ENCODE assay signal across 8 cellular contexts in genomic region chr14:22872833-22873520, GRCh38. TPM values are rescaled to one million over a fixed set of nuclear protein-coding genes. Genes with fewer than 3 reads are reported as not detected.
A peak's percentile ranks its signal among the peaks of the same experiment; 100 is the strongest.
DNase-seq lines count a peak whose midpoint lies in the region; ATAC-seq lines count a peak whose summit lies in the region.

No MANE protein-coding gene starts in this region.

- no peaks in the 10 kb centered on the region for H3K27me3 Mint-ChIP-seq in activated CD4-positive, alpha-beta T cell treated with anti-CD3 and anti-CD28 coated beads for 36 hours
- H3K27me3 Mint-ChIP-seq in activated naive CD8-positive, alpha-beta T cell treated with anti-CD3 and anti-CD28 coated beads, Interleukin-2, amount 50 U/mL, for 24 hours: no peaks in the 10 kb centered on the region

- peaks cover 29% of the 10 kb centered on the region for H3K36me3 Mint-ChIP-seq in activated CD4-positive, alpha-beta T cell treated with anti-CD3 and anti-CD28 coated beads for 36 hours (ENCODE audit: low read depth)
- H3K36me3 Mint-ChIP-seq in activated naive CD8-positive, alpha-beta T cell treated with anti-CD3 and anti-CD28 coated beads, Interleukin-2, amount 50 U/mL, for 24 hours (ENCODE audit: low read depth): peaks cover 6% of the 10 kb centered on the region

- POLR2A ChIA-PET in activated CD4-positive, alpha-beta T cell treated with anti-CD3 and anti-CD28 coated beads for 36 hours (lab: Charles Lee): interaction anchor here (0.6 to 1.1 kb wide), 3 partner anchors 10 to 14 kb away, joined by 3 to 4 read pairs (median 3); no protein-coding TSS in a partner anchor

- H3K9me3 Mint-ChIP-seq in activated CD4-positive, alpha-beta T cell treated with anti-CD3 and anti-CD28 coated beads for 36 hours (ENCODE audit: low read depth): no peaks in the 10 kb centered on the region
- H3K9me3 Mint-ChIP-seq in activated naive CD8-positive, alpha-beta T cell treated with anti-CD3 and anti-CD28 coated beads, Interleukin-2, amount 50 U/mL, for 24 hours: no peaks in the 10 kb centered on the region

- H3K4me3 Mint-ChIP-seq in activated CD4-positive, alpha-beta T cell treated with anti-CD3 and anti-CD28 coated beads for 36 hours: peak overlapping the region; percentile 88
- peak overlapping the region; percentile 90 for H3K4me3 Mint-ChIP-seq in activated naive CD8-positive, alpha-beta T cell treated with anti-CD3 and anti-CD28 coated beads, Interleukin-2, amount 50 U/mL, for 24 hours

- H3K27ac ChIP-seq in layer of hippocampus (ENCODE audit: low read depth, low read length) (peak overlapping the region; percentile 57), substantia nigra (ENCODE audit: low read depth, low read length, poor library complexity, severe bottlenecking) (peak overlapping the region; percentile 92)

- intact Hi-C loops in activated CD4-positive, alpha-beta T cell treated with anti-CD3 and anti-CD28 coated beads for 36 hours (cut with DNase I, micrococcal nuclease): loop anchor here (1.0 to 5.0 kb wide), 4 partner anchors 14 to 110 kb away; partner anchors contain the start of gene AJUBA (in 2 of the 2)

- no peak for ATAC-seq in activated CD4-positive, alpha-beta T cell treated with anti-CD3 and anti-CD28 coated beads for 36 hours
- no peak for ATAC-seq in activated naive CD8-positive, alpha-beta T cell treated with anti-CD3 and anti-CD28 coated beads, Interleukin-2, amount 50 U/mL, for 24 hours
- no peak for ATAC-seq in GM21723 (IDR thresholded peaks at IDR 0.05; ENCODE audit: unreplicated experiment)
- no peak for ATAC-seq in HG02678 (IDR thresholded peaks at IDR 0.05; ENCODE audit: unreplicated experiment)

- peak overlapping the region; percentile 91 for H3K27ac Mint-ChIP-seq in activated CD4-positive, alpha-beta T cell treated with anti-CD3 and anti-CD28 coated beads for 36 hours
- H3K27ac Mint-ChIP-seq in activated naive CD8-positive, alpha-beta T cell treated with anti-CD3 and anti-CD28 coated beads, Interleukin-2, amount 50 U/mL, for 24 hours: peak overlapping the region; percentile 85

- H3K4me1 Mint-ChIP-seq in activated CD4-positive, alpha-beta T cell treated with anti-CD3 and anti-CD28 coated beads for 36 hours: peaks cover 37% of the 10 kb centered on the region
- peaks cover 29% of the 10 kb centered on the region for H3K4me1 Mint-ChIP-seq in activated naive CD8-positive, alpha-beta T cell treated with anti-CD3 and anti-CD28 coated beads, Interleukin-2, amount 50 U/mL, for 24 hours

- DNase-seq in activated CD4-positive, alpha-beta T cell treated with anti-CD3 and anti-CD28 coated beads for 36 hours: no peak
- DNase-seq in activated CD4-positive, alpha-beta T cell treated with anti-CD3 and anti-CD28 coated beads for 4 hours: no peak
- DNase-seq in activated naive CD8-positive, alpha-beta T cell treated with anti-CD3 and anti-CD28 coated beads, Interleukin-2, amount 50 U/mL, for 24 hours: no peak
- DNase-seq in substantia nigra (lab: John Stamatoyannopoulos, UW) (no peak), Kasumi-1 (lab: John Stamatoyannopoulos, UW) (no peak)

- CTCF ChIA-PET in activated CD4-positive, alpha-beta T cell treated with anti-CD3 and anti-CD28 coated beads for 36 hours (lab: Charles Lee): interaction anchor here (0.6 to 6.7 kb wide), 23 partner anchors 10 to 312 kb away, joined by 3 to 111 read pairs (median 6); partner anchors contain the start of genes CDH24, OXA1L and REM2

- no peaks in the 10 kb centered on the region for H3K27me3 ChIP-seq in layer of hippocampus (ENCODE audit: control insufficient read depth, insufficient read depth, low read length)

RNA-seq across cellular contexts. Expression of gene LRP10, which starts 1.4 kb away (rescaled TPM):
- total RNA-seq in activated CD4-positive, alpha-beta T cell treated with anti-CD3 and anti-CD28 coated beads for 36 hours: 10 to 100 TPM; 36.3 to 41.8 TPM

RNA-seq across cellular contexts. Expression of gene REM2, which starts 10.0 kb away (rescaled TPM):
- under 1 TPM; 0.33 to 0.48 TPM for total RNA-seq in activated CD4-positive, alpha-beta T cell treated with anti-CD3 and anti-CD28 coated beads for 36 hours

RNA-seq across cellular contexts. Expression of gene MMP14, which starts 36.6 kb away (rescaled TPM):
- 1 to 10 TPM; 2.0 to 2.1 TPM for total RNA-seq in activated CD4-positive, alpha-beta T cell treated with anti-CD3 and anti-CD28 coated beads for 36 hours

RNA-seq across cellular contexts. Expression of gene MRPL52, which starts 43.3 kb away (rescaled TPM):
- total RNA-seq in activated CD4-positive, alpha-beta T cell treated with anti-CD3 and anti-CD28 coated beads for 36 hours: 100 to 1,000 TPM; 115 to 136 TPM

RNA-seq across cellular contexts. Expression of gene RBM23, which starts 46.0 kb away (rescaled TPM):
- 10 to 100 TPM; 61.6 to 68.6 TPM for total RNA-seq in activated CD4-positive, alpha-beta T cell treated with anti-CD3 and anti-CD28 coated beads for 36 hours
